Comparison of ENCODE assay signal across 8 cellular contexts in the genomic region with DNA sequence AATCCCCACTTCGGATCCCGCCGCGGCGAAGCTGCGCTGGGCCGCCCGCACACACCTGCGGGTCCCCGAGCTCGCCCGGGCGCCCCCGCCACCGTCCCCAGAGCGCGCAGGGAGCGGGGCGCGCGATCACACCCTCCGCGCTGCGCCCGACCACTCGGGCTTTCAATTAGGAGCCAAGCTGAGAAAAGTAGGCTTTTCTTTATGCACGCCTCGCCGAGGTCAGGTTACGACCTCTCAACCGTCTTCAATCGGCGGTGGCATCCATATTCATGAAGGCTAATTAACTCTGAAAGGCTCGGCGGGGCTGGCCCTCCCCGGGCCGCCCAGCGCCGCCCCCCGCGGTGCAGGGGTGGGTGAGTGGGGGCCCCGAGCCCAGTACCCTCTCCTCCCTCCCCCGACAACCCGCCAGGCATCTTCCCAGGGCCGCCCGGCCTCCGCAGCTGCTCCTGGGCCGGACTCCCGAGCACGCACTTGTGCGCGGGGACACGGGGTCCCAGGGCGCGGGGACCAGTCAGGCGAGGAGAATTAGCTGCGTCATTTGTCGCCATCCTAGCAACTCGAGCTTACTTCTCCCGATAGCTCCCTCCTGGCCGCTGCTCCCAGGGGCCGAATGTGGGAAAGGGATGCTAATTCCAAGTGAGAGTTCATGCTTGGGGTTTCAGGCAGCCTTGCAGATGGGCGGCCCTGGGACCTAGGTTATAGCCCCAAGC.
DNase-seq lines count a peak whose midpoint lies in the region; ATAC-seq and TF ChIP-seq lines count a peak whose summit lies in the region.

No MANE protein-coding gene starts in this region.

- H3K36me3 ChIP-seq in CD4-positive, CD25-positive, alpha-beta regulatory T cell (ENCODE audit: control insufficient read depth, insufficient read depth, low read length), result no peaks in the 10 kb centered on the region
- H3K36me3 ChIP-seq in mammary epithelial cell (ENCODE audit: insufficient read depth, low read length), result no peaks in the 10 kb centered on the region
- no peaks in the 10 kb centered on the region for H3K36me3 ChIP-seq in iPS-15b (ENCODE audit: control insufficient read depth, insufficient read depth, low read length)
- H3K36me3 ChIP-seq in Karpas-422 (ENCODE audit: insufficient read depth, low read length), result no peaks in the 10 kb centered on the region

- H3K9me3 ChIP-seq in CD4-positive, CD25-positive, alpha-beta regulatory T cell (ENCODE audit: control insufficient read depth in 2 of 2, low read length in 2 of 2), result no peaks in the 10 kb centered on the region
- no peaks in the 10 kb centered on the region for H3K9me3 ChIP-seq in mammary epithelial cell (replicated peaks; ENCODE audit: insufficient read depth, low read length)
- no peaks in the 10 kb centered on the region for H3K9me3 ChIP-seq in iPS-15b (ENCODE audit: control insufficient read depth, insufficient read depth, low read length)
- H3K9me3 ChIP-seq in Karpas-422 (ENCODE audit: low read length), result no peaks in the 10 kb centered on the region

- peak overlapping the region; percentile 83 for H2AFZ ChIP-seq in mammary epithelial cell (ENCODE audit: low read depth, low read length)
- no peak overlapping the region for H2AFZ ChIP-seq in Karpas-422 (ENCODE audit: low read length)

- H3K9me3 Mint-ChIP-seq in CD4-positive, CD25-positive, alpha-beta regulatory T cell, result peaks cover 0 to 2% (median 0%) of the 10 kb centered on the region in 7 donors

- H3K4me3 Mint-ChIP-seq in CD4-positive, CD25-positive, alpha-beta regulatory T cell, result peak overlapping the region; percentile 78 to 92 (median 86)

- H3K36me3 Mint-ChIP-seq in CD4-positive, CD25-positive, alpha-beta regulatory T cell, result peaks cover 3% of the 10 kb centered on the region

- no peaks in the 10 kb centered on the region for H3K27me3 Mint-ChIP-seq in CD4-positive, CD25-positive, alpha-beta regulatory T cell

- H3K4me1 Mint-ChIP-seq in CD4-positive, CD25-positive, alpha-beta regulatory T cell, result peaks cover 0 to 22% (median 14%) of the 10 kb centered on the region in 4 donors

- H3K4me2 ChIP-seq in mammary epithelial cell (ENCODE audit: insufficient read depth, low read depth, low read length) (peak overlapping the region; percentile 97), Karpas-422 (ENCODE audit: low read depth, low read length, poor library complexity, severe bottlenecking) (no peak overlapping the region)

- CTCF ChIA-PET in mammary epithelial cell (lab: Charles Lee; ENCODE audit: low non-redundant PET), result interaction anchor here (0.6 to 0.8 kb wide), 4 partner anchors 201 to 706 kb away, joined by 4 to 28 read pairs (median 7); no protein-coding TSS in a partner anchor

- H3K9ac ChIP-seq in mammary epithelial cell (ENCODE audit: insufficient read depth, low read length), result no peak overlapping the region
- no peak overlapping the region for H3K9ac ChIP-seq in iPS-15b (ENCODE audit: low read depth, low read length)
- no peak overlapping the region for H3K9ac ChIP-seq in Karpas-422 (ENCODE audit: low read length)

- no peaks in the 10 kb centered on the region for H3K79me2 ChIP-seq in mammary epithelial cell (ENCODE audit: insufficient read depth, low read length)
- H3K79me2 ChIP-seq in Karpas-422 (ENCODE audit: low read length), result no peaks in the 10 kb centered on the region

- peak overlapping the region; percentile 78 for H3K4me3 ChIP-seq in CD4-positive, CD25-positive, alpha-beta regulatory T cell (ENCODE audit: low read depth, low read length)
- H3K4me3 ChIP-seq in HFF-Myc (replicated peaks; ENCODE audit: low read depth, low read length), result peak overlapping the region; percentile 32
- peak overlapping the region; percentile 32 to 46 (median 41) for H3K4me3 ChIP-seq in mammary epithelial cell (replicated peaks in 1 of 3; ENCODE audit: insufficient read depth in 1 of 3, low read depth in 2 of 3, low read length in 3 of 3)
- peak overlapping the region; percentile 37 for H3K4me3 ChIP-seq in iPS-15b (ENCODE audit: low read depth, low read length)
- no peak overlapping the region for H3K4me3 ChIP-seq in Karpas-422 (ENCODE audit: low read length)

- in situ Hi-C loops in SK-MEL-5 (cut with HindIII; ENCODE audit: low pct_unique_long_range_greater_than_20kb, low sequenced_read_pairs), result no loop called here
- in situ Hi-C loops in mammary epithelial cell (cut with MboI; ENCODE audit: low sequenced_read_pairs in 2 of 2), result no loop called here

- no TSS peak for BruUV-seq in mammary epithelial cell (replicated peaks; lab: Mats Ljungman, UMichigan)

- no peaks in the 10 kb centered on the region for H3K9me2 ChIP-seq in Karpas-422 (replicated peaks; ENCODE audit: insufficient read depth, low read length)

- peak in 2 of 3 donors; percentile 20 to 34 for DNase-seq in CD4-positive, CD25-positive, alpha-beta regulatory T cell
- DNase-seq in HFF-Myc (ENCODE audit: extremely low read depth, low read depth), result no peak
- peak; percentile 67 for DNase-seq in SK-MEL-5 (ENCODE audit: low read depth, low spot score)
- no peak for DNase-seq in mammary epithelial cell
- peak; percentile 44 for DNase-seq in renal cortical epithelial cell (ENCODE audit: low read depth)
- no peak for DNase-seq in Karpas-422

- intact Hi-C loops in mammary epithelial cell (cut with micrococcal nuclease), result loop anchor here (1.0 to 10.0 kb wide), 6 partner anchors 247 to 1023 kb away; partner anchors contain the start of genes ZEB1 and ZNF438

- 5% methylated on average over 35 of the region's 63 CpGs for WGBS in mammary epithelial cell (ENCODE audit: low coverage, missing lambda C conversion rate)

- no peaks in the 10 kb centered on the region for H3K27me3 ChIP-seq in CD4-positive, CD25-positive, alpha-beta regulatory T cell (ENCODE audit: control insufficient read depth, insufficient read depth, low read length)
- H3K27me3 ChIP-seq in mammary epithelial cell (ENCODE audit: insufficient read depth, low read length) (no peaks in the 10 kb centered on the region), iPS-15b (ENCODE audit: control insufficient read depth, insufficient read depth, low read length) (peaks cover 36% of the 10 kb centered on the region), Karpas-422 (ENCODE audit: low read length) (no peaks in the 10 kb centered on the region)

- dilution Hi-C loops in mammary epithelial cell (cut with HindIII; ENCODE audit: low sequenced_read_pairs), result no loop called here

- peaks cover 23% of the 10 kb centered on the region for H3K4me1 ChIP-seq in CD4-positive, CD25-positive, alpha-beta regulatory T cell (ENCODE audit: control insufficient read depth, insufficient read depth, low read length, poor library complexity, severe bottlenecking)
- peaks cover 4% of the 10 kb centered on the region for H3K4me1 ChIP-seq in mammary epithelial cell (ENCODE audit: insufficient read depth, low read length)
- peaks cover 8% of the 10 kb centered on the region for H3K4me1 ChIP-seq in iPS-15b (ENCODE audit: control insufficient read depth, insufficient read depth, low read length)
- no peaks in the 10 kb centered on the region for H3K4me1 ChIP-seq in Karpas-422 (ENCODE audit: low read length)

- peak in 1 of 2 donors; percentile 5 for ATAC-seq in CD4-positive, CD25-positive, alpha-beta regulatory T cell (ENCODE audit: low read depth in 2 of 2)
- no peak for ATAC-seq in HG02588 (IDR thresholded peaks at IDR 0.05; ENCODE audit: unreplicated experiment)

- H4K20me1 ChIP-seq in mammary epithelial cell (ENCODE audit: insufficient read depth, low read length) (no peaks in the 10 kb centered on the region), Karpas-422 (ENCODE audit: insufficient read depth, low read depth, low read length) (no peaks in the 10 kb centered on the region)

- TF ChIP-seq CTCF in HFF-Myc (IDR thresholded peaks at IDR 0.05; ENCODE audit: low read depth, low read length, missing control alignments) (no peak), mammary epithelial cell (conservative IDR thresholded peaks at IDR 0.05 in 1 of 2, IDR thresholded peaks at IDR 0.05 in 1 of 2; ENCODE audit: extremely low read depth in 1 of 2, insufficient read depth in 1 of 2, low read depth in 1 of 2, low read length in 2 of 2) (no peak)

- H3K27ac Mint-ChIP-seq in CD4-positive, CD25-positive, alpha-beta regulatory T cell, result no peak overlapping the region

- no peak overlapping the region for H3K27ac ChIP-seq in CD4-positive, CD25-positive, alpha-beta regulatory T cell (ENCODE audit: insufficient read depth, low read length, poor library complexity, severe bottlenecking)
- H3K27ac ChIP-seq in mammary epithelial cell (ENCODE audit: insufficient read depth, low read depth, low read length), result no peak overlapping the region
- no peak overlapping the region for H3K27ac ChIP-seq in Karpas-422 (ENCODE audit: low read length)

Comparison
In these comparisons a context has a peak if more than half of its experiments do, and no peak if none do; other contexts are left out.
1. DNase-seq: peak in CD4-positive, CD25-positive, alpha-beta regulatory T cell (2 of 3), SK-MEL-5 (single experiment) and renal cortical epithelial cell (single experiment); none in HFF-Myc (single experiment), mammary epithelial cell (single experiment) and Karpas-422 (single experiment).